ENCODE assay signal across 14 cellular contexts in the genomic region with DNA sequence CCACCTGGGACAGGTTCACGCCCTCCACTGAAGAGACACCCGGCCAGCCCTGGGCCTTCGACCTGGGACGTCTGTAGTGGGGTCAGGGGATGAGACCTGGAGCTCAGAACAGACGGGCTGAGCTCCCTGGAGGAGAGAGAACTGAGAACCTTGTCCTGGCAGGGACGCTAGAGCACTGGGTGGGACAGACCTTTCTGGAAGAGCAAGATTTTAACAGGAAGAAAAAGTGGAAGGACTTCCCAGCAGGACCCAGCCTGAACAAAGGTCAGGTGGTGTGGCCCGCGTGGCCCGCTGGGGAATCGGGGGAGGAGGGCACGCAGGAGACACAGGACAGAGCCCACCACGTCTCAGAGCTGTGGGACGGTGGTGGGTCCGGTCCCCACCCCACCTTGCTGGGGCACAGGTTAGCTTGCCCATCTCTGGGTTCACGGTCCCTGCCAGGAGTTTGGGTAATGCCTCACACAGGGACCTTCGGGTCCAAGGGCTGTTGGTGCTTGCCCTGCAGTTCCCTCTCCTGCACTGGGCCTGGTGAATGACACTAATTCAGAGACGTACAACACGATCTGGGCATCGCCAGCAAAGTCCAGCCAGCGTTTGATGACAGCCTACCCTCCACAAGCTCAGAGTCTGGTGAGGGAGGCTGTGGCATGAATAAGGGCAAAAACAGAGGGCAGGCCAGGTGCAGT. TPM values are rescaled to one million over a fixed set of nuclear protein-coding genes. Genes with fewer than 3 reads are reported as not detected.
A peak's percentile ranks its signal among the peaks of the same experiment; 100 is the strongest.
DNase-seq lines count a peak whose midpoint lies in the region; ATAC-seq and TF ChIP-seq lines count a peak whose summit lies in the region.
"Had no signal": no experiment of that assay in that cellular context is flagged by ENCODE, and none has a peak within 500 bp of the region (broad histone marks: within the 10 kb centered on the region; RNA-seq: fewer than 3 reads in every experiment).

No MANE protein-coding gene starts in this region.

- ATAC-seq in HG03439 (IDR thresholded peaks at IDR 0.05; ENCODE audit: unreplicated experiment): no peak
- ATAC-seq in SK-N-SH treated with all-trans-retinoic acid at 6 μM for 48 hours: no peak
- ATAC-seq: left lung had no signal

- peaks cover 27% of the 10 kb centered on the region in 2 donors for H3K4me1 ChIP-seq in duodenal mucosa (ENCODE audit: control insufficient read depth in 1 of 2, insufficient read depth in 2 of 2, low read length in 2 of 2)

- DNase-seq in DMS53 (lab: John Stamatoyannopoulos, UW): peak; percentile 60
- DNase-seq in DMS53 treated with DMSO at 0.1 percent for 48 hours (lab: John Stamatoyannopoulos, UW; ENCODE audit: unreplicated experiment): no peak
- DNase-seq in LoVo (ENCODE audit: low spot score): peak; percentile 46
- no peak for DNase-seq in cardiac septum (ENCODE audit: low spot score)
- DNase-seq: head of caudate nucleus, left lung, NCI-H187 treated with DMSO at 0.1 percent for 48 hours, NCI-H774, SIG-M5 had no signal

- peak overlapping the region; percentile 92 for H3K27ac ChIP-seq in duodenal mucosa (ENCODE audit: low read depth, low read length)
- H3K27ac ChIP-seq: left lung had no signal

- intact Hi-C loops in cardiac septum (cut with DNase I): no loop called here

- peak overlapping the region; percentile 60 to 67 for H3K9ac ChIP-seq in duodenal mucosa (ENCODE audit: low read depth in 1 of 2, low read length in 2 of 2)

- peaks cover 3 to 18% of the 10 kb centered on the region in 2 donors for H3K27me3 ChIP-seq in duodenal mucosa (ENCODE audit: control insufficient read depth in 1 of 2, insufficient read depth in 2 of 2, low read length in 2 of 2)

- peaks cover 4% of the 10 kb centered on the region for H3K36me3 Mint-ChIP-seq in nephron (ENCODE audit: low read depth)

- no peak for TF ChIP-seq CTCF in nephron (IDR thresholded peaks at IDR 0.05; ENCODE audit: unreplicated experiment in 3 of 3)

- H3K4me3 Mint-ChIP-seq in nephron: peak overlapping the region; percentile 82 to 86 (median 84)

- peaks cover under 1 to 2% of the 10 kb centered on the region in 2 donors for H3K36me3 ChIP-seq in duodenal mucosa (ENCODE audit: control insufficient read depth in 1 of 2, insufficient read depth in 2 of 2, low read length in 2 of 2)

- H3K27me3 Mint-ChIP-seq in nephron (ENCODE audit: low read depth): peaks cover 10% of the 10 kb centered on the region

- no peaks in the 10 kb centered on the region for H3K9me3 ChIP-seq in duodenal mucosa (ENCODE audit: control insufficient read depth in 1 of 2, low read length in 2 of 2)
- H3K9me3 ChIP-seq: left lung, tibial nerve had no signal

- H3K4me1 Mint-ChIP-seq in nephron: peaks cover 19% of the 10 kb centered on the region

- no peaks in the 10 kb centered on the region for H3K9me3 Mint-ChIP-seq in nephron

- peak overlapping the region in 1 of 2 donors; percentile 60 for H3K4me3 ChIP-seq in duodenal mucosa (ENCODE audit: low read depth in 1 of 2, low read length in 2 of 2)
- H3K4me3 ChIP-seq: left lung, tibial nerve had no signal

- H3K27ac Mint-ChIP-seq in nephron: peak overlapping the region; percentile 64 to 68 (median 64)

TF ChIP-seq in SK-N-SH treated with all-trans-retinoic acid at 6 μM for 48 hours, 23 proteins besides CTCF, POLR2A, EP300 and RAD21:
- TF ChIP-seq TCF4 (CRISPR knock-in tag; IDR thresholded peaks at IDR 0.05; ENCODE audit: borderline replicate concordance): no peak
- no peak for TF ChIP-seq GLIS3 (CRISPR knock-in tag; IDR thresholded peaks at IDR 0.05)
- no peak for TF ChIP-seq TSHZ2 (CRISPR knock-in tag; IDR thresholded peaks at IDR 0.05)
TF ChIP-seq in SK-N-SH treated with all-trans-retinoic acid at 6 μM for 48 hours: peak in this region for 0.

RNA-seq across cellular contexts. Expression of gene EFNA2, which starts 1.2 kb away (rescaled TPM):
- not detected for total RNA-seq in cardiac septum
- total RNA-seq: tibial nerve had no signal

RNA-seq across cellular contexts. Expression of gene FAM174C, which starts 9.1 kb away (rescaled TPM):
- total RNA-seq in cardiac septum: 20.0 TPM

RNA-seq across cellular contexts. Expression of gene CIRBP, which starts 15.3 kb away (rescaled TPM):
- 318 TPM for total RNA-seq in cardiac septum

RNA-seq across cellular contexts. Expression of gene MIDN, which starts 36.1 kb away (rescaled TPM):
- total RNA-seq in cardiac septum: 97.5 TPM

RNA-seq across cellular contexts. Expression of gene ATP5F1D, which starts 42.9 kb away (rescaled TPM):
- total RNA-seq in cardiac septum: 486 TPM

Comparison
In these comparisons a context has a peak if more than half of its experiments do, and no peak if none do; other contexts are left out.
1. DNase-seq: peak in DMS53 (single experiment) and LoVo (single experiment); none in DMS53 treated with DMSO at 0.1 percent for 48 hours (single experiment) and cardiac septum (single experiment).